ENCODE assay signal across 15 cellular contexts in the genomic region with DNA sequence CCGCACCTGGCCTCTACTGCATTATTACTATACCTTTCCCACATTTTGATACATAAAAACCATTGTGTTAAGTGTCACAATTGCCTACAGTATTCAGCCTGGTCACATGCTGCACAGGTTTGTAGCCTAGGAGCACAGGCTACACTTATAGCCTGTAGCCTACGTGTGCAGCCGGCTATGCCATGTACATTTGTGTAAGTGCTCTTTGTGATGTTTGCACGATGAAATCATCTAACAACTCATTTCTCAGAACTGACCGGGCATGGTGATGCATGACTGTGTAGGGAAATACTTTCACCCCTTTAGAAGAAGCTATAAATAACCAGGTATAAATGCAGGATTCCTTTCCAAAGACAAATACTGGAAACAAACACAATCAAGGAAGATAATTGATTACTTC. TPM values are rescaled to one million over a fixed set of nuclear protein-coding genes. Genes with fewer than 3 reads are reported as not detected.
DNase-seq lines count a peak whose midpoint lies in the region; ATAC-seq lines count a peak whose summit lies in the region.
"Had no signal": no experiment of that assay in that cellular context is flagged by ENCODE, and none has a peak within 500 bp of the region (broad histone marks: within the 10 kb centered on the region; RNA-seq: fewer than 3 reads in every experiment).

No MANE protein-coding gene starts in this region.

- no peaks in the 10 kb centered on the region for H3K27me3 ChIP-seq in mesenchymal stem cell (ENCODE audit: control insufficient read depth in 1 of 2, insufficient read depth in 1 of 2, low read length in 2 of 2)

- H2AFZ ChIP-seq in mesenchymal stem cell (ENCODE audit: low read depth, low read length): no peak overlapping the region
- H2AFZ ChIP-seq: parathyroid adenoma had no signal

- H2BK15ac ChIP-seq in mesenchymal stem cell (ENCODE audit: low read depth, poor library complexity, severe bottlenecking): no peak overlapping the region

- H3K36me3 Mint-ChIP-seq in dendritic cell treated with granulocyte-macrophage colony-stimulating factor and Interleukin-4, amounts not matched to agents 40 ng/mL and 50 ng/mL, for 4 days (ENCODE audit: low read depth): no peaks in the 10 kb centered on the region
- H3K36me3 Mint-ChIP-seq: activated naive CD8-positive, alpha-beta T cell had no signal

- H3K4me1 ChIP-seq in mesenchymal stem cell (ENCODE audit: control insufficient read depth, insufficient read depth, low read depth, low read length): peaks cover 7% of the 10 kb centered on the region
- H3K4me1 ChIP-seq: parathyroid adenoma had no signal

- in situ Hi-C loops in Caki2 (cut with HindIII; ENCODE audit: low pct_unique_long_range_greater_than_20kb, low sequenced_read_pairs): no loop called here

- H3K27ac Mint-ChIP-seq in dendritic cell treated with granulocyte-macrophage colony-stimulating factor and Interleukin-4, amounts not matched to agents 40 ng/mL and 50 ng/mL, for 4 days: peak overlapping the region; percentile 81
- H3K27ac Mint-ChIP-seq: activated CD4-positive, alpha-beta memory T cell treated with anti-CD3 and anti-CD28 coated beads, Interleukin-2, amount 10 ng/mL, durations not matched to agents 7 days and 5 days; activated naive CD8-positive, alpha-beta T cell; T-helper 17 cell had no signal

- peak overlapping the region; percentile 23 for H3K9ac ChIP-seq in mesenchymal stem cell (ENCODE audit: low read length)
- H3K9ac ChIP-seq: parathyroid adenoma had no signal

- H3K27me3 Mint-ChIP-seq in dendritic cell treated with granulocyte-macrophage colony-stimulating factor and Interleukin-4, amounts not matched to agents 40 ng/mL and 50 ng/mL, for 4 days: peaks cover 3% of the 10 kb centered on the region

- H2BK120ac ChIP-seq in mesenchymal stem cell (ENCODE audit: low read depth, low read length): no peak overlapping the region

- WGBS in mesenchymal stem cell: 54% methylated on average over 3 of the region's 5 CpGs

- intact Hi-C loops in dendritic cell treated with granulocyte-macrophage colony-stimulating factor and Interleukin-4, amounts not matched to agents 40 ng/mL and 50 ng/mL, for 4 days (cut with micrococcal nuclease): no loop called here

- no peak overlapping the region for H3K18ac ChIP-seq in mesenchymal stem cell (ENCODE audit: low read depth in 1 of 2, low read length in 2 of 2)

- peak overlapping the region; percentile 6 for H3K27ac ChIP-seq in mesenchymal stem cell (ENCODE audit: low read length, poor library complexity, severe bottlenecking)
- H3K27ac ChIP-seq: parathyroid adenoma, suprapubic skin had no signal

- no peak overlapping the region for H4K8ac ChIP-seq in mesenchymal stem cell (ENCODE audit: low read length)

- ATAC-seq in HG03439 (IDR thresholded peaks at IDR 0.05; ENCODE audit: unreplicated experiment) (no peak), HG02759 (IDR thresholded peaks at IDR 0.05; ENCODE audit: unreplicated experiment) (no peak)
- ATAC-seq: T-helper 17 cell had no signal

- no peak overlapping the region for H3K4me3 ChIP-seq in mesenchymal stem cell (ENCODE audit: insufficient read depth in 1 of 2, low read depth in 1 of 2, low read length in 2 of 2)
- H3K4me3 ChIP-seq: suprapubic skin had no signal

- H3K79me1 ChIP-seq in mesenchymal stem cell (replicated peaks; ENCODE audit: low read length, poor library complexity, severe bottlenecking): no peaks in the 10 kb centered on the region

- no peak overlapping the region for H2BK12ac ChIP-seq in mesenchymal stem cell (ENCODE audit: low read length in 2 of 2)

- H2BK5ac ChIP-seq in mesenchymal stem cell (ENCODE audit: low read depth, low read length, poor library complexity, severe bottlenecking): no peak overlapping the region

- H3K36me3 ChIP-seq in mesenchymal stem cell (ENCODE audit: control insufficient read depth in 1 of 2, insufficient read depth in 2 of 2, low read depth in 1 of 2, low read length in 2 of 2): no peaks in the 10 kb centered on the region
- H3K36me3 ChIP-seq: suprapubic skin had no signal

- DNase-seq in Caki2 (ENCODE audit: low read depth) (peak; percentile 35), NCI-H226 (peak; percentile 71), mesenchymal stem cell (peak; percentile 67), NCI-H1436 (lab: John Stamatoyannopoulos, UW) (no peak), NCI-H2081 treated with DMSO at 0.1 percent for 48 hours (lab: John Stamatoyannopoulos, UW) (no peak)
- DNase-seq: activated CD4-positive, alpha-beta memory T cell treated with anti-CD3 and anti-CD28 coated beads, Interleukin-2, amount 10 ng/mL, durations not matched to agents 7 days and 5 days; islet precursor cell; T-helper 17 cell had no signal

- no peak overlapping the region for H4K91ac ChIP-seq in mesenchymal stem cell (ENCODE audit: low read length)

- no peak overlapping the region for H3K4me3 Mint-ChIP-seq in dendritic cell treated with granulocyte-macrophage colony-stimulating factor and Interleukin-4, amounts not matched to agents 40 ng/mL and 50 ng/mL, for 4 days
- H3K4me3 Mint-ChIP-seq: activated CD4-positive, alpha-beta memory T cell treated with anti-CD3 and anti-CD28 coated beads, Interleukin-2, amount 10 ng/mL, durations not matched to agents 7 days and 5 days; activated naive CD8-positive, alpha-beta T cell; T-helper 17 cell had no signal

- H2AK5ac ChIP-seq in mesenchymal stem cell (ENCODE audit: low read length, severe bottlenecking): no peak overlapping the region

- H3K9me3 Mint-ChIP-seq in dendritic cell treated with granulocyte-macrophage colony-stimulating factor and Interleukin-4, amounts not matched to agents 40 ng/mL and 50 ng/mL, for 4 days: no peaks in the 10 kb centered on the region
- H3K9me3 Mint-ChIP-seq: activated CD4-positive, alpha-beta memory T cell treated with anti-CD3 and anti-CD28 coated beads, Interleukin-2, amount 10 ng/mL, durations not matched to agents 7 days and 5 days had no signal

- no peak overlapping the region for H3K4ac ChIP-seq in mesenchymal stem cell (ENCODE audit: low read depth in 1 of 2, low read length in 2 of 2)

- H3K4me2 ChIP-seq in mesenchymal stem cell (ENCODE audit: low read length, poor library complexity, severe bottlenecking): no peak overlapping the region

- no peaks in the 10 kb centered on the region for H3K9me3 ChIP-seq in mesenchymal stem cell (ENCODE audit: control insufficient read depth, low read length)
- H3K9me3 ChIP-seq: suprapubic skin had no signal

- no peak overlapping the region for H3K14ac ChIP-seq in mesenchymal stem cell (ENCODE audit: low read length in 2 of 2)

- H3K23ac ChIP-seq in mesenchymal stem cell (ENCODE audit: low read length in 2 of 2): no peak overlapping the region

- H3K4me1 Mint-ChIP-seq in dendritic cell treated with granulocyte-macrophage colony-stimulating factor and Interleukin-4, amounts not matched to agents 40 ng/mL and 50 ng/mL, for 4 days (ENCODE audit: low read depth): peaks cover 42% of the 10 kb centered on the region
- H3K4me1 Mint-ChIP-seq: activated CD4-positive, alpha-beta memory T cell treated with anti-CD3 and anti-CD28 coated beads, Interleukin-2, amount 10 ng/mL, durations not matched to agents 7 days and 5 days; T-helper 17 cell had no signal

RNA-seq across cellular contexts. Expression of gene ERG, which starts 12.1 kb away (rescaled TPM):
- not detected in 2 replicates for total RNA-seq in Caki2 (2014; rRNA removed; shearing (Covaris generic); ENCODE audit: low replicate concordance)
- 0.48 TPM for polyA plus RNA-seq in mesenchymal stem cell (2013, experiment 1 of 2)
- 0.45 TPM for polyA plus RNA-seq in mesenchymal stem cell (2013, experiment 2 of 2)
- total RNA-seq: activated CD4-positive, alpha-beta memory T cell treated with anti-CD3 and anti-CD28 coated beads, Interleukin-2, amount 10 ng/mL, durations not matched to agents 7 days and 5 days; epithelial cell of proximal tubule; T-helper 17 cell had no signal

Comparison
In these comparisons a context has a peak if more than half of its experiments do, and no peak if none do; other contexts are left out.
1. DNase-seq: peak in Caki2 (single experiment), NCI-H226 (single experiment) and mesenchymal stem cell (single experiment); none in NCI-H1436 (single experiment) and NCI-H2081 treated with DMSO at 0.1 percent for 48 hours (single experiment).